Comparison of ENCODE assay signal across 22 cellular contexts in the genomic region with DNA sequence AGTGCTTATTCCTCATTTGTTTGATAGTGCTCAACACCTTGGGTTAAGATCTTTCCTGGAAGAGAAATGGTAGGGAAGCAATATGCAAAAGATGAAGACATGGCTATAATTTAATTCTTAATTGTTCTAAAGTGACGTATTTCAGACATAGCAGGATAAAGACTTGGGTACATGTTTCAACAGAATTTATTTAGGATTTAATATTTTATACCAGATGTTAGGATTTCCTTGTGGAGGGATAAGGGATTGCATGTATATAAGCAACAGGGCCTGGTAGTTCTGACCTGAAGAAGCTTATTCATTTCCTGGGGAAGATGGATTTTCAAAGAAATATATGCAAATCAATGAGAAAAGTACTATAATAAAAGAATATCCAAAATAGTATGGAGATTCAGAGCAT.
DNase-seq lines count a peak whose midpoint lies in the region; ATAC-seq and TF ChIP-seq lines count a peak whose summit lies in the region.
"Had no signal": no experiment of that assay in that cellular context is flagged by ENCODE, and none has a peak within 500 bp of the region (broad histone marks: within the 10 kb centered on the region; RNA-seq: fewer than 3 reads in every experiment).

No MANE protein-coding gene starts in this region.

- no peaks in the 10 kb centered on the region for H4K20me1 ChIP-seq in SK-N-SH (ENCODE audit: insufficient read depth)

- peaks cover 21% of the 10 kb centered on the region for H3F3A ChIP-seq in SK-N-SH (replicated peaks; ENCODE audit: insufficient read depth)

- H3K27me3 ChIP-seq in SK-N-SH (ENCODE audit: insufficient read depth) (no peaks in the 10 kb centered on the region), thoracic aorta (replicated peaks; ENCODE audit: insufficient read depth) (no peaks in the 10 kb centered on the region), right lobe of liver (no peaks in the 10 kb centered on the region), heart left ventricle (no peaks in the 10 kb centered on the region)
- H3K27me3 ChIP-seq: esophagus squamous epithelium, SJCRH30, tibial nerve had no signal

- CTCF ChIA-PET in SK-N-SH (lab: Yijun Ruan, JAX), result interaction anchor here (0.6 to 1.5 kb wide), 5 partner anchors 9 to 16 kb away, joined by 3 to 4 read pairs (median 3); no protein-coding TSS in a partner anchor

- no peak for TF ChIP-seq EP300 in SK-N-SH (IDR thresholded peaks at IDR 0.05; ENCODE audit: borderline replicate concordance in 1 of 2, low read depth in 1 of 2, low read length in 1 of 2)

- no peaks in the 10 kb centered on the region for H3K9me3 ChIP-seq in SK-N-SH
- H3K9me3 ChIP-seq in thoracic aorta, result no peaks in the 10 kb centered on the region
- no peaks in the 10 kb centered on the region for H3K9me3 ChIP-seq in right lobe of liver
- no peaks in the 10 kb centered on the region for H3K9me3 ChIP-seq in heart left ventricle
- H3K9me3 ChIP-seq: esophagus squamous epithelium, prostate gland, SJCRH30, tibial nerve had no signal

- peak; percentile 47 to 49 for DNase-seq in NCI-H526 (lab: John Stamatoyannopoulos, UW)
- DNase-seq in NCI-H526 treated with DMSO at 0.1 percent for 48 hours (lab: John Stamatoyannopoulos, UW), result no peak
- no peak for DNase-seq in SK-N-SH
- no peak for DNase-seq in fibroblast of villous mesenchyme (ENCODE audit: low read depth)
- no peak for DNase-seq in thoracic aorta (ENCODE audit: low spot score)
- no peak for DNase-seq in right lobe of liver
- no peak for DNase-seq in heart left ventricle
- no peak for DNase-seq in Right ventricle myocardium inferior (ENCODE audit: missing footprints)
- DNase-seq: activated CD8-positive, alpha-beta T cell treated with anti-CD3 and anti-CD28 coated beads, Interleukin-2, amount 10 ng/mL, durations not matched to agents 7 days and 5 days; activated T-cell treated with anti-CD3 and anti-CD28 coated beads, Interleukin-2, amount 50 U/mL, for 4 hours; CD4-positive, alpha-beta memory T cell; esophagus squamous epithelium; H7; naive B cell; NCI-H2081 treated with DMSO at 0.1 percent for 48 hours; SJCRH30 had no signal

- H2AFZ ChIP-seq in SK-N-SH (ENCODE audit: low read depth), result no peak overlapping the region

- H3K9me2 ChIP-seq in SK-N-SH, result no peaks in the 10 kb centered on the region

- TF ChIP-seq POLR2A in right lobe of liver (IDR thresholded peaks at IDR 0.05) (no peak), heart left ventricle (IDR thresholded peaks at IDR 0.05) (no peak)

- H3K4me1 ChIP-seq in SK-N-SH (ENCODE audit: control insufficient read depth in 1 of 2, insufficient read depth in 2 of 2, low read depth in 1 of 2, low read length in 1 of 2), result peaks cover 6 to 16% of the 10 kb centered on the region in 2 experiments; a peak in 3 of 4 replicates
- peaks cover 9 to 21% of the 10 kb centered on the region in 2 donors for H3K4me1 ChIP-seq in thoracic aorta (ENCODE audit: control insufficient read depth in 1 of 2, low read depth in 2 of 2)
- H3K4me1 ChIP-seq in right lobe of liver, result no peaks in the 10 kb centered on the region
- H3K4me1 ChIP-seq in heart left ventricle, result peaks cover 0 to 8% (median 0%) of the 10 kb centered on the region in 12 donors
- H3K4me1 ChIP-seq: prostate gland had no signal

- H3K9ac ChIP-seq in SK-N-SH, result no peak overlapping the region

- H3K27ac ChIP-seq in SK-N-SH (ENCODE audit: low read depth in 2 of 2, low read length in 1 of 2) (no peak overlapping the region), thoracic aorta (no peak overlapping the region), right lobe of liver (no peak overlapping the region), heart left ventricle (no peak overlapping the region)
- H3K27ac ChIP-seq: cardiac muscle cell, esophagus squamous epithelium, prostate gland, SJCRH30, tibial nerve had no signal

- H3K4me2 ChIP-seq in SK-N-SH, result no peak overlapping the region

- H3K36me3 ChIP-seq in SK-N-SH (replicated peaks in 1 of 2; ENCODE audit: control insufficient read depth in 1 of 2, insufficient read depth in 2 of 2, low read length in 1 of 2), result no peaks in the 10 kb centered on the region
- no peaks in the 10 kb centered on the region for H3K36me3 ChIP-seq in thoracic aorta
- H3K36me3 ChIP-seq in right lobe of liver, result no peaks in the 10 kb centered on the region
- no peaks in the 10 kb centered on the region for H3K36me3 ChIP-seq in heart left ventricle
- H3K36me3 ChIP-seq: cardiac muscle cell, esophagus squamous epithelium, prostate gland, SJCRH30, tibial nerve had no signal

- TF ChIP-seq CTCF in SK-N-SH (IDR thresholded peaks at IDR 0.05) (peak; percentile 50), fibroblast of villous mesenchyme (IDR thresholded peaks at IDR 0.05; ENCODE audit: insufficient read depth, low read depth, low read length) (peak; percentile 11), thoracic aorta (IDR thresholded peaks at IDR 0.05) (peak; percentile 19), right lobe of liver (IDR thresholded peaks at IDR 0.05) (no peak), heart left ventricle (IDR thresholded peaks at IDR 0.05) (peak in 4 of 12 donors; percentile 10 to 33 (median 22))

- ATAC-seq in thoracic aorta (ENCODE audit: insufficient number of reproducible peaks, low FRiP score, low read depth) (no peak), right lobe of liver (no peak), heart left ventricle (no peak), Right ventricle myocardium inferior (no peak)
- ATAC-seq: activated CD8-positive, alpha-beta T cell treated with anti-CD3 and anti-CD28 coated beads, Interleukin-2, amount 10 ng/mL, durations not matched to agents 7 days and 5 days; activated naive CD4-positive, alpha-beta T cell treated with anti-CD3 and anti-CD28 coated beads, Interleukin-2, amount 50 U/mL, for 72 hours; activated T-cell treated with anti-CD3 and anti-CD28 coated beads, Interleukin-2, amount 50 U/mL, for 4 hours; K562 had no signal

- H3K79me2 ChIP-seq in SK-N-SH (ENCODE audit: insufficient read depth), result no peaks in the 10 kb centered on the region

- 90% methylated on average over 1 of the region's 1 CpG for WGBS in SK-N-SH (ENCODE audit: low lambda C conversion rate)
- WGBS in right lobe of liver (ENCODE audit: insufficient coverage, low coverage, low lambda C conversion rate, missing lambda C conversion rate), result 79% methylated on average over 1 of the region's 1 CpG
- WGBS in heart left ventricle, 4 donors, result 83 to 96% (median 91%) methylated on average over 1 of the region's 1 CpG

- intact Hi-C loops in right lobe of liver (cut with DNase I), result no loop called here
- intact Hi-C loops in heart left ventricle (cut with DNase I), result no loop called here
- intact Hi-C loops in Right ventricle myocardium inferior (cut with DNase I), result no loop called here

- 0 out of 2 replicates have a peak, but pooled peaks have one; percentile 19 for TF ChIP-seq RAD21 in SK-N-SH (IDR thresholded peaks at IDR 0.05; ENCODE audit: low read length)

- POLR2A ChIA-PET in SK-N-SH (lab: Yijun Ruan, JAX), result no interaction called here

- H3K4me3 ChIP-seq in SK-N-SH (ENCODE audit: low read depth in 2 of 2, low read length in 1 of 2), result no peak overlapping the region
- H3K4me3 ChIP-seq in fibroblast of villous mesenchyme (ENCODE audit: low read depth, low read length), result no peak overlapping the region
- H3K4me3 ChIP-seq in thoracic aorta, result no peak overlapping the region
- no peak overlapping the region for H3K4me3 ChIP-seq in right lobe of liver
- no peak overlapping the region for H3K4me3 ChIP-seq in heart left ventricle
- H3K4me3 ChIP-seq: cardiac muscle cell, esophagus squamous epithelium, K562, lung, prostate gland, SJCRH30, tibial nerve had no signal

TF ChIP-seq in SK-N-SH, 30 proteins besides CTCF, POLR2A, EP300 and RAD21:
- TF ChIP-seq, protein P1, sequence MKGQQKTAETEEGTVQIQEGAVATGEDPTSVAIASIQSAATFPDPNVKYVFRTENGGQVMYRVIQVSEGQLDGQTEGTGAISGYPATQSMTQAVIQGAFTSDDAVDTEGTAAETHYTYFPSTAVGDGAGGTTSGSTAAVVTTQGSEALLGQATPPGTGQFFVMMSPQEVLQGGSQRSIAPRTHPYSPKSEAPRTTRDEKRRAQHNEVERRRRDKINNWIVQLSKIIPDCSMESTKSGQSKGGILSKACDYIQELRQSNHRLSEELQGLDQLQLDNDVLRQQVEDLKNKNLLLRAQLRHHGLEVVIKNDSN (IDR thresholded peaks at IDR 0.05; ENCODE audit: borderline replicate concordance, low read depth), result no peak
- no peak for TF ChIP-seq SIN3A (IDR thresholded peaks at IDR 0.05; ENCODE audit: borderline replicate concordance, low read depth, low read length)

Comparison
In these comparisons a context has a peak if more than half of its experiments do, and no peak if none do; other contexts are left out.
1. DNase-seq: peak in NCI-H526 (2 of 2); none in NCI-H526 treated with DMSO at 0.1 percent for 48 hours (single experiment), SK-N-SH (single experiment), fibroblast of villous mesenchyme (single experiment), thoracic aorta (single experiment), right lobe of liver (0 of 3), heart left ventricle (0 of 5) and Right ventricle myocardium inferior (single experiment).
2. CTCF ChIP-seq: peak in SK-N-SH (single experiment), fibroblast of villous mesenchyme (single experiment) and thoracic aorta (single experiment); none in right lobe of liver (0 of 4).